Comparison of ENCODE assay signal across 8 cellular contexts in the genomic region with DNA sequence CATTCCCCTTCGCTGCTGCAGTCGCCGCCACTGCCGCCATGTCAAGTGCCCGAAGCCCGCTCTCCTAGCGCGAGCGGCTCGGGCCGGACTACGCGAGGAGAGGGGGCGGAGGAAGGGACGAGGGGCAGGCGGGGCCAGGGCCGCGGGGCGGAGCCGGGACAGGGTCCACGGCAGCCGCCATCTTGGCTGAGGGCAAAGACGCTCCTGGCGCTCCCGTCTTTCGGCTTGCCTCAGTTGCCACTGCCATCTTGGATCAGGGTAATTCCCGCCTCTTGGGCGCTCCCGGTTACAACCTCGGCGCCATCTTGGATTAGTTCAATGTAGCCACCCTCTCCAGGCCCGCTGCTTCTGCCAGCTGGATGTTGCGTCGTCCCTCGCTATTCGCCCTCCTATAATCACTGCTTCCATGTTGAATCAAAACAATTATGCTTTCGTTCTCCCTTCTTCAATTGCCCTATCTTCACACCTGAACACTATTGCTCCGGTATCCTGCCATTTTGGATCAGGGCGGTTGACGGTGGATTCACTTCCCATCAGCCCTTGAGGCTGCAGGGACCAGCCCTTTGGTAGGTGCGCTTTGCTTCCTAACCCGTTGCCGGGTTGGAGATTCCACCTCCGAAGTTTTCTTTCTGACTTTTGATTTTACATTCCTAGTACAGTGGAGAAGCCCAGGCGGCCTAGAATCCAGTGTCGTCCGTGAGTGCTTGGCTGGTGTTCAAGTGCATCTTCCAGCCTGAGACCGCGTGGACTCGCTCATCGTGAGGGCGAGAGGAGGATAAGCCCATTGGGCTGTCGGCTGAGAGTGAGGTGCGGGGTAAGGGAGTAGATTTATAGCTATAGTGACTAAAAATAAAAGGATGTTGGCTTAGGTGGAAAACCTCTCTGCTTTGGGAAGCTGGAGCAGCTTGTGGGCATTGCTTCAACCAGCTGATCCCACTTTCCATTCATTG. TPM values are rescaled to one million over a fixed set of nuclear protein-coding genes. Genes with fewer than 3 reads are reported as not detected.
DNase-seq lines count a peak whose midpoint lies in the region; ATAC-seq, FAIRE-seq and TF ChIP-seq lines count a peak whose summit lies in the region.

A gene with protein sequence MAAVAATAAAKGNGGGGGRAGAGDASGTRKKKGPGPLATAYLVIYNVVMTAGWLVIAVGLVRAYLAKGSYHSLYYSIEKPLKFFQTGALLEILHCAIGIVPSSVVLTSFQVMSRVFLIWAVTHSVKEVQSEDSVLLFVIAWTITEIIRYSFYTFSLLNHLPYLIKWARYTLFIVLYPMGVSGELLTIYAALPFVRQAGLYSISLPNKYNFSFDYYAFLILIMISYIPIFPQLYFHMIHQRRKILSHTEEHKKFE (minus strand): TSS at position 66 of the 950 bp plus-strand sequence. CDS start 26 bp downstream, at position 40.

- H3K9me3 Mint-ChIP-seq in T-cell (peaks cover 0 to 6% (median 0%) of the 10 kb centered on the region in 3 donors), type B pancreatic cell (no peaks in the 10 kb centered on the region)

- TF ChIP-seq POLR2A in GM12891 (IDR thresholded peaks at IDR 0.05; ENCODE audit: low read depth, low read length) (peak; percentile 48; the same call in 1 of the 2 replicates), heart left ventricle (IDR thresholded peaks at IDR 0.05) (peak in 1 of 2 donors; percentile 84)

- DNase-seq in GM12891 (ENCODE audit: insufficient read length, low spot score) (peak; percentile 80), NCI-H1436 treated with DMSO at 0.1 percent for 48 hours (lab: John Stamatoyannopoulos, UW) (peak; percentile 98), T-cell (peak; percentile 85 to 96 (median 92)), heart left ventricle (peak; percentile 97 to 98 (median 98)), pons (ENCODE audit: low spot score) (peak; percentile 99), type B pancreatic cell (ENCODE audit: extremely low spot score, unreplicated experiment) (peak; percentile 96)

- FAIRE-seq in GM12891 (lab: Jason Lieb, UNC), result peak; percentile 94

- ATAC-seq in HG02840 (IDR thresholded peaks at IDR 0.05; ENCODE audit: low FRiP score, unreplicated experiment), result peak; percentile 93
- peak; percentile 92 to 94 (median 93) for ATAC-seq in T-cell (replicated peaks in 1 of 4)
- ATAC-seq in heart left ventricle, result peak; percentile 97 to 98 (median 98)

- H3K27me3 ChIP-seq in heart left ventricle, result no peaks in the 10 kb centered on the region

- CTCF ChIA-PET in T-cell (lab: Charles Lee), result interaction anchor here in 1 of 2 donors (0.5 kb wide), 1 partner anchor 1128 kb away, joined by 3 read pairs; no protein-coding TSS in a partner anchor

- H3K27ac Mint-ChIP-seq in T-cell (peak within 1 kb of the TSS; percentile 56 to 87), type B pancreatic cell (peak within 1 kb of the TSS; percentile 78)

- H3K27ac ChIP-seq in adipose tissue (ENCODE audit: low read depth, low read length) (no peak within 1 kb of the TSS), heart left ventricle (peak within 1 kb of the TSS; percentile 79 to 97 (median 91))

- POLR2A ChIA-PET in T-cell (lab: Charles Lee), result interaction anchor here in 1 of 2 donors (1.0 kb wide), 1 partner anchor 383 kb away, joined by 5 read pairs; a partner anchor contains a TSS

- intact Hi-C loops in heart left ventricle (cut with DNase I), result no loop called here

- peak within 1 kb of the TSS; percentile 71 to 98 (median 90) for H3K4me3 ChIP-seq in heart left ventricle

- TF ChIP-seq CTCF in heart left ventricle (IDR thresholded peaks at IDR 0.05) (no peak), type B pancreatic cell (conservative IDR thresholded peaks at IDR 0.05) (no peak)

- H3K27me3 Mint-ChIP-seq in T-cell (no peaks in the 10 kb centered on the region), type B pancreatic cell (no peaks in the 10 kb centered on the region)

- peaks cover 26 to 30% (median 26%) of the 10 kb centered on the region in 3 donors for H3K4me1 Mint-ChIP-seq in T-cell
- H3K4me1 Mint-ChIP-seq in type B pancreatic cell (ENCODE audit: unreplicated experiment), result peaks cover 12% of the 10 kb centered on the region

- 0% methylated on average over 38 to 54 of the region's 54 CpGs for WGBS in adipose tissue, 3 donors
- 0 to 1% (median 0%) methylated on average over 28 to 54 of the region's 54 CpGs for WGBS in heart left ventricle, 4 donors

- H3K36me3 Mint-ChIP-seq in T-cell (peaks cover 26% of the 10 kb centered on the region), type B pancreatic cell (peaks cover 16% of the 10 kb centered on the region)

- peaks cover 0 to 26% (median 15%) of the 10 kb centered on the region in 12 donors for H3K4me1 ChIP-seq in heart left ventricle

- H3K36me3 ChIP-seq in heart left ventricle, result peaks cover 0 to 20% (median 14%) of the 10 kb centered on the region in 9 donors

- H3K4me3 Mint-ChIP-seq in T-cell (no peak within 1 kb of the TSS), type B pancreatic cell (peak within 1 kb of the TSS; percentile 92)

- H3K9me3 ChIP-seq in heart left ventricle, result peaks cover 0 to 5% (median 0%) of the 10 kb centered on the region in 12 donors

TF ChIP-seq in GM12891, 5 proteins besides CTCF, POLR2A, EP300 and RAD21:
- peak; percentile 55 for TF ChIP-seq SPI1 (IDR thresholded peaks at IDR 0.05; ENCODE audit: low read depth, low read length)
- TF ChIP-seq POU2F2 (IDR thresholded peaks at IDR 0.05; ENCODE audit: low read depth, low read length), result 0 out of 2 replicates have a peak, but pooled peaks have one; percentile 40
- no peak for TF ChIP-seq PAX5 (IDR thresholded peaks at IDR 0.05; ENCODE audit: insufficient read depth, low read length, severe bottlenecking)
- TF ChIP-seq TAF1 (IDR thresholded peaks at IDR 0.05; ENCODE audit: low read depth, low read length), result peak; percentile 65
- TF ChIP-seq POLR2AphosphoS5 (IDR thresholded peaks at IDR 0.05; ENCODE audit: low read depth, low read length), result peak; percentile 91
TF ChIP-seq in GM12891: peak in this region for 4.

RNA-seq across cellular contexts. Expression of the gene that starts here (rescaled TPM):
- 5.7 TPM for polyA plus RNA-seq in GM12891 (2012; ENCODE audit: low read depth, missing spikeins)
- 10 to 100 TPM; 18.2 to 23.2 (median 20.7) TPM for total RNA-seq in T-cell
- 10 to 100 TPM; 11.7 to 44.8 (median 12.8) TPM for polyA plus RNA-seq in adipose tissue
- total RNA-seq in heart left ventricle, result 10 to 100 TPM in 4 of 9 donors, 1 to 10 TPM in 5; 8.8 to 23.3 (median 9.7) TPM
- polyA plus RNA-seq in heart left ventricle, result 10 to 100 TPM in 1 of 2 donors, 1 to 10 TPM in 1; 5.6 to 17.1 TPM
- 30.4 and 31.9 TPM in 2 replicates for total RNA-seq in type B pancreatic cell (ENCODE audit: low replicate concordance)
